Comparison of ENCODE assay signal across 1 cellular context in genomic region chr3:8524656-8525399, GRCh38.
TF ChIP-seq lines count a peak whose summit lies in the region.

No MANE protein-coding gene starts in this region.

TF ChIP-seq in K562, 482 proteins besides CTCF, POLR2A, EP300 and RAD21:
- TF ChIP-seq PKNOX1 (IDR thresholded peaks at IDR 0.05) (no peak), CHD7 (IDR thresholded peaks at IDR 0.05; ENCODE audit: low read depth, low read length) (no peak), MLLT1 (IDR thresholded peaks at IDR 0.05) (no peak), TSC22D4 (tag; IDR thresholded peaks at IDR 0.05) (no peak), COPS2 (conservative IDR thresholded peaks at IDR 0.05) (no peak), RUNX1 (IDR thresholded peaks at IDR 0.05; ENCODE audit: low read depth) (no peak), POLR3A (IDR thresholded peaks at IDR 0.05; ENCODE audit: borderline replicate concordance, extremely low read depth, insufficient read depth, insufficient read length) (no peak), GABPB2 (CRISPR knock-in tag; conservative IDR thresholded peaks at IDR 0.05) (no peak), FOXP1 (CRISPR knock-in tag; IDR thresholded peaks at IDR 0.05) (no peak), ASH1L (IDR thresholded peaks at IDR 0.05; ENCODE audit: borderline replicate concordance, low read depth, partially characterized antibody) (no peak), PATZ1 (CRISPR knock-in tag; IDR thresholded peaks at IDR 0.05; ENCODE audit: borderline replicate concordance) (no peak), HDAC8 (tag; IDR thresholded peaks at IDR 0.05) (no peak), HSF4 (CRISPR knock-in tag; IDR thresholded peaks at IDR 0.05; ENCODE audit: borderline replicate concordance) (no peak), CREB1 (IDR thresholded peaks at IDR 0.05) (no peak), CREB1 (CRISPR knock-in tag; IDR thresholded peaks at IDR 0.05) (no peak), ZNF696 (CRISPR knock-in tag; conservative IDR thresholded peaks at IDR 0.05) (no peak), NUFIP1 (IDR thresholded peaks at IDR 0.05; ENCODE audit: partially characterized antibody) (no peak), ZNF764 (CRISPR knock-in tag; IDR thresholded peaks at IDR 0.05; ENCODE audit: low read depth) (no peak), SREBF1 (IDR thresholded peaks at IDR 0.05; ENCODE audit: borderline replicate concordance, low read depth, low read length) (no peak), PHTF2 (CRISPR knock-in tag; IDR thresholded peaks at IDR 0.05) (no peak)
